Comparison of ENCODE assay signal across 12 cellular contexts in the genomic region with DNA sequence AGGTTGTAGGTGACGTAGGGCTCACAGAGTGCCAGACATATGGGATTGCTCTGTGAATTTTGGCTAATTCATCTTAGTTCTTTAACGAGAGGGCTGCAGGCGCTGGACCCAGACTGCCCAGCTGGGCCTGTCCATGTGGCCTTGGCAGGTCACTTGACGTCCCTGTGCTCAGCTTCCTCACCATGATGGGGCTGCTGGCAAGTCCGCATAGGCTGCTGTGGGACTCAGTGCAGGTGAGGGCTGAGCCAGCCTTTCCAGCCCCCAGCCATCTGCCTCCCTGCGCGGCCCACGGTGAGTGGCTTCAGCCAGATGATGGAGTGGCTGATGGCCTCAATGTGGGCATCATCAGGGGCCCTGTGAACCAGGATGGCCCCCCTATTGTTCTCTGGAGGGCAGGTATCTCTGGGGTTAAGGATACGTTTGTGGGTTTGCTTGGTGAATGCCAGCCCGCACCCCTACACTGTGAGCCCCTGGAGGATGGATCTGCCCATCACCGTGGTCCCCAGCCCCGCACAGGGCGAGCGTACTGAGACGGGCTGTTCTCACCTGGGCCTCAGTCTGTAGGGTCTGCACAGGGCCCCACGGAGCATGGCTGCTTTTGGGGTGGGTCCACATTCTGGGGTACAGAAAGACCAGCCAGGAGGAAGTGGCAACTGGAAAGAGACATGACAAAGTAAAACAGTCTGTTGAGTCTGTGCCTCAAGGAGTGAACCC. TPM values are rescaled to one million over a fixed set of nuclear protein-coding genes. Genes with fewer than 3 reads are reported as not detected.
DNase-seq lines count a peak whose midpoint lies in the region; TF ChIP-seq lines count a peak whose summit lies in the region.
"Had no signal": no experiment of that assay in that cellular context is flagged by ENCODE, and none has a peak within 500 bp of the region (broad histone marks: within the 10 kb centered on the region; RNA-seq: fewer than 3 reads in every experiment).

No MANE protein-coding gene starts in this region.

- peaks cover 16% of the 10 kb centered on the region for H3K9me3 Mint-ChIP-seq in activated T-helper 1 cell treated with anti-CD3 and anti-CD28 coated beads, Interleukin-12 subunit alpha, Interleukin-12 subunit beta, Interleukin-2, Interleukin-4 antibody, amounts not matched to agents 30 ng/mL and 10 ng/mL and 1 ng/mL, durations not matched to agents 14 hours and 24 hours and 36 hours
- peaks cover 0 to 10% (median 2%) of the 10 kb centered on the region in 6 donors for H3K9me3 Mint-ChIP-seq in immature natural killer cell

- H3K4me3 Mint-ChIP-seq in activated T-helper 1 cell treated with anti-CD3 and anti-CD28 coated beads, Interleukin-12 subunit alpha, Interleukin-12 subunit beta, Interleukin-2, Interleukin-4 antibody, amounts not matched to agents 30 ng/mL and 10 ng/mL and 1 ng/mL, durations not matched to agents 14 hours and 24 hours and 36 hours, result peak overlapping the region; percentile 59
- peak overlapping the region; percentile 54 to 89 (median 64) for H3K4me3 Mint-ChIP-seq in immature natural killer cell

- H3K36me3 ChIP-seq in stomach, result no peaks in the 10 kb centered on the region

- H3K27me3 ChIP-seq in stomach, result no peaks in the 10 kb centered on the region

- no peak overlapping the region for H3K27ac Mint-ChIP-seq in activated T-helper 1 cell treated with anti-CD3 and anti-CD28 coated beads, Interleukin-12 subunit alpha, Interleukin-12 subunit beta, Interleukin-2, Interleukin-4 antibody, amounts not matched to agents 30 ng/mL and 10 ng/mL and 1 ng/mL, durations not matched to agents 14 hours and 24 hours and 36 hours
- peak overlapping the region in 5 of 6 donors; percentile 20 to 94 (median 75) for H3K27ac Mint-ChIP-seq in immature natural killer cell
- H3K27ac Mint-ChIP-seq: T-helper 17 cell had no signal

- TF ChIP-seq POLR2A in stomach (IDR thresholded peaks at IDR 0.05), result no peak

- H3K27ac ChIP-seq in stomach, result peak overlapping the region in 4 of 5 donors; percentile 91 to 98 (median 97)
- H3K27ac ChIP-seq: 22Rv1 had no signal

- DNase-seq in DMS 273 (lab: John Stamatoyannopoulos, UW; ENCODE audit: unreplicated experiment) (peak; percentile 20), DMS 273 treated with DMSO at 0.1 percent for 48 hours (lab: John Stamatoyannopoulos, UW) (no peak), immature natural killer cell (no peak), stomach (no peak), kidney tubule cell (ENCODE audit: low spot score) (no peak), T1000 (lab: John Stamatoyannopoulos, UW) (no peak), NCI-H82 treated with DMSO at 0.1 percent for 48 hours (lab: John Stamatoyannopoulos, UW; ENCODE audit: unreplicated experiment) (no peak)
- no peak for DNase-seq in activated T-helper 1 cell treated with anti-CD3 and anti-CD28 coated beads, Interleukin-12 subunit alpha, Interleukin-12 subunit beta, Interleukin-2, Interleukin-4 antibody, amounts not matched to agents 30 ng/mL and 10 ng/mL and 1 ng/mL, durations not matched to agents 14 hours and 24 hours and 36 hours (ENCODE audit: low spot score)
- DNase-seq: NCI-H446, T-helper 17 cell had no signal

- TF ChIP-seq CTCF in stomach (IDR thresholded peaks at IDR 0.05), result no peak

- H3K4me1 Mint-ChIP-seq in activated T-helper 1 cell treated with anti-CD3 and anti-CD28 coated beads, Interleukin-12 subunit alpha, Interleukin-12 subunit beta, Interleukin-2, Interleukin-4 antibody, amounts not matched to agents 30 ng/mL and 10 ng/mL and 1 ng/mL, durations not matched to agents 14 hours and 24 hours and 36 hours (ENCODE audit: low read depth), result peaks cover 56% of the 10 kb centered on the region
- peaks cover 42 to 64% of the 10 kb centered on the region in 2 donors for H3K4me1 Mint-ChIP-seq in immature natural killer cell

- H3K4me3 ChIP-seq in stomach, result no peak overlapping the region

- H3K4me1 ChIP-seq in stomach, result peaks cover 35 to 45% (median 43%) of the 10 kb centered on the region in 4 donors

- intact Hi-C loops in activated T-helper 1 cell treated with anti-CD3 and anti-CD28 coated beads, Interleukin-12 subunit alpha, Interleukin-12 subunit beta, Interleukin-2, Interleukin-4 antibody, amounts not matched to agents 30 ng/mL and 10 ng/mL and 1 ng/mL, durations not matched to agents 14 hours and 24 hours and 36 hours (cut with micrococcal nuclease), result loop anchor here (5.0 to 10.0 kb wide), 4 partner anchors 48 to 425 kb away; a partner anchor contains a TSS
- intact Hi-C loops in stomach (cut with DNase I; ENCODE audit: low total_unique reads), result no loop called here

- peaks cover 25% of the 10 kb centered on the region for H3K36me3 Mint-ChIP-seq in activated T-helper 1 cell treated with anti-CD3 and anti-CD28 coated beads, Interleukin-12 subunit alpha, Interleukin-12 subunit beta, Interleukin-2, Interleukin-4 antibody, amounts not matched to agents 30 ng/mL and 10 ng/mL and 1 ng/mL, durations not matched to agents 14 hours and 24 hours and 36 hours (ENCODE audit: low read depth)
- peaks cover 8 to 11% (median 10%) of the 10 kb centered on the region in 3 donors for H3K36me3 Mint-ChIP-seq in immature natural killer cell

- no peaks in the 10 kb centered on the region for H3K27me3 Mint-ChIP-seq in activated T-helper 1 cell treated with anti-CD3 and anti-CD28 coated beads, Interleukin-12 subunit alpha, Interleukin-12 subunit beta, Interleukin-2, Interleukin-4 antibody, amounts not matched to agents 30 ng/mL and 10 ng/mL and 1 ng/mL, durations not matched to agents 14 hours and 24 hours and 36 hours (ENCODE audit: insufficient read depth)
- peaks cover 0 to 8% (median 2%) of the 10 kb centered on the region in 3 donors for H3K27me3 Mint-ChIP-seq in immature natural killer cell (ENCODE audit: low read depth in 3 of 3)
- H3K27me3 Mint-ChIP-seq: T-helper 17 cell had no signal

- H3K9me3 ChIP-seq in stomach, result peaks cover 0 to 7% (median 3%) of the 10 kb centered on the region in 4 donors

- WGBS in stomach, 5 donors, result 83 to 94% (median 91%) methylated on average over 10 to 16 of the region's 16 CpGs

- no peak for TF ChIP-seq EP300 in stomach (IDR thresholded peaks at IDR 0.05)

RNA-seq across cellular contexts. Expression of a gene that starts 3.7 kb away (rescaled TPM):
- 40.5 and 41.7 TPM in 2 replicates for total RNA-seq in activated T-helper 1 cell treated with anti-CD3 and anti-CD28 coated beads, Interleukin-12 subunit alpha, Interleukin-12 subunit beta, Interleukin-2, Interleukin-4 antibody, amounts not matched to agents 30 ng/mL and 10 ng/mL and 1 ng/mL, durations not matched to agents 14 hours and 24 hours and 36 hours
- polyA plus RNA-seq in immature natural killer cell, result 100 to 1,000 TPM in 1 of 3 donors, 10 to 100 TPM in 2; 55.1 to 105 (median 78.8) TPM
- total RNA-seq in stomach, result 10 to 100 TPM; 14.3 to 95.1 (median 58.0) TPM
- 10 to 100 TPM; 32.9 to 46.6 (median 44.5) TPM for polyA plus RNA-seq in stomach

RNA-seq across cellular contexts. Expression of a gene that starts 34.3 kb away (rescaled TPM):
- 94.2 and 95.3 TPM in 2 replicates for total RNA-seq in activated T-helper 1 cell treated with anti-CD3 and anti-CD28 coated beads, Interleukin-12 subunit alpha, Interleukin-12 subunit beta, Interleukin-2, Interleukin-4 antibody, amounts not matched to agents 30 ng/mL and 10 ng/mL and 1 ng/mL, durations not matched to agents 14 hours and 24 hours and 36 hours
- polyA plus RNA-seq in immature natural killer cell (10 to 100 TPM; 51.3 to 91.0 (median 54.0) TPM), stomach (10 to 100 TPM; 34.2 to 63.3 (median 35.0) TPM)
- 100 to 1,000 TPM in 2 of 5 donors, 10 to 100 TPM in 2, 1 to 10 TPM in 1; 9.3 to 153 (median 30.0) TPM for total RNA-seq in stomach

RNA-seq across cellular contexts. Expression of a gene that starts 41.2 kb away (rescaled TPM):
- 31.7 and 33.2 TPM in 2 replicates for total RNA-seq in activated T-helper 1 cell treated with anti-CD3 and anti-CD28 coated beads, Interleukin-12 subunit alpha, Interleukin-12 subunit beta, Interleukin-2, Interleukin-4 antibody, amounts not matched to agents 30 ng/mL and 10 ng/mL and 1 ng/mL, durations not matched to agents 14 hours and 24 hours and 36 hours
- polyA plus RNA-seq in immature natural killer cell (1 to 10 TPM in 2 of 3 donors, not detected in 1; 3.5 to 5.2 TPM), stomach (1 to 10 TPM; 2.0 to 3.4 (median 2.9) TPM)
- total RNA-seq in stomach, result 1 to 10 TPM in 3 of 5 donors, not detected in 2; 1.7 to 4.5 (median 2.4) TPM
- total RNA-seq: glomerular endothelial cell had no signal
